ENCODE assay signal across 8 cellular contexts in genomic region chr19:53879145-53880037, GRCh38. TPM values are rescaled to one million over a fixed set of nuclear protein-coding genes. Genes with fewer than 3 reads are reported as not detected.
DNase-seq lines count a peak whose midpoint lies in the region; ATAC-seq and TF ChIP-seq lines count a peak whose summit lies in the region.

No MANE protein-coding gene starts in this region.

- CTCF ChIA-PET in HCT116 (lab: Charles Lee), result interaction anchor here (1.2 to 1.5 kb wide), 2 partner anchors 12 to 33 kb away, joined by 3 to 5 read pairs; partner anchors contain the start of gene MYADM

- ATAC-seq in HCT116, result peak; percentile 91

- TF ChIP-seq POLR2A in HCT116 (IDR thresholded peaks at IDR 0.05; ENCODE audit: borderline replicate concordance, extremely low read depth, insufficient read depth, insufficient read length), result no peak

- TF ChIP-seq CTCF in HCT116 (IDR thresholded peaks at IDR 0.05 in 2 of 3, conservative IDR thresholded peaks at IDR 0.05 in 1 of 3; ENCODE audit: borderline replicate concordance in 1 of 3, insufficient read depth in 1 of 3, low read depth in 2 of 3, low read length in 2 of 3) (no peak), WI38 (IDR thresholded peaks at IDR 0.05; ENCODE audit: low read depth, low read length) (no peak)

- H3K9me2 ChIP-seq in HCT116 (ENCODE audit: insufficient read depth), result no peaks in the 10 kb centered on the region

- H3K4me3 ChIP-seq in HCT116 (replicated peaks in 1 of 2; ENCODE audit: low read depth in 1 of 2, low read length in 2 of 2), result peak overlapping the region; percentile 32 to 48
- peak overlapping the region; percentile 67 for H3K4me3 ChIP-seq in WI38 (ENCODE audit: low read depth, low read length)
- H3K4me3 ChIP-seq in skin epidermis, result peak overlapping the region; percentile 29 to 45 (median 40)

- POLR2A ChIA-PET in HCT116 (lab: Charles Lee), result interaction anchor here (1.4 to 1.7 kb wide), 3 partner anchors 11 to 101 kb away, joined by 4 to 8 read pairs (median 6); partner anchors contain the start of gene MYADM

- TF ChIP-seq RAD21 in HCT116 (IDR thresholded peaks at IDR 0.05; ENCODE audit: low read depth), result no peak

- H3K4me1 ChIP-seq in HCT116 (ENCODE audit: control insufficient read depth in 1 of 2, insufficient read depth in 2 of 2, low read length in 2 of 2), result peaks cover 21 to 37% of the 10 kb centered on the region in 2 experiments

- H3K4me2 ChIP-seq in HCT116 (ENCODE audit: low read length), result peak overlapping the region; percentile 82

- no peaks in the 10 kb centered on the region for H3K9me3 ChIP-seq in HCT116 (ENCODE audit: control insufficient read depth in 1 of 2, insufficient read depth in 1 of 2, low read depth in 1 of 2, low read length in 2 of 2)

- H3K27ac ChIP-seq in HCT116 (ENCODE audit: low read depth, low read length) (peak overlapping the region; percentile 24; the same call in 1 of the 2 replicates), caudate nucleus (ENCODE audit: low read depth, low read length) (no peak overlapping the region), skin epidermis (peak overlapping the region in 1 of 21 experiments; percentile 50)

- peak; percentile 99 for DNase-seq in ELF-1 (ENCODE audit: low read depth, low spot score)
- DNase-seq in HCT116 (ENCODE audit: low read depth, low spot score), result no peak
- peak; percentile 89 for DNase-seq in NCI-H1092 treated with DMSO at 0.1 percent for 48 hours (lab: John Stamatoyannopoulos, UW)
- peak; percentile 45 to 98 (median 90) for DNase-seq in caudate nucleus (lab: John Stamatoyannopoulos, UW)
- DNase-seq in inferior parietal cortex (ENCODE audit: extremely low spot score), result peak; percentile 92
- DNase-seq in NCI-H2081 (lab: John Stamatoyannopoulos, UW), result no peak

- H3K27me3 ChIP-seq in HCT116 (ENCODE audit: insufficient read depth, low read length), result no peaks in the 10 kb centered on the region

- intact Hi-C loops in HCT116 (cut with micrococcal nuclease), result no loop called here

- peaks cover 6 to 8% of the 10 kb centered on the region in 2 experiments; a peak in 2 of 4 replicates for H3K36me3 ChIP-seq in HCT116 (ENCODE audit: control insufficient read depth in 1 of 2, insufficient read depth in 2 of 2, low read length in 2 of 2)

- no TSS peak for BruUV-seq in HCT116 (replicated peaks; lab: Mats Ljungman, UMichigan)

- H4K20me1 ChIP-seq in HCT116 (ENCODE audit: insufficient read depth), result no peaks in the 10 kb centered on the region

- RAD21 ChIA-PET in HCT116 (lab: Charles Lee; ENCODE audit: low non-redundant PET in 1 of 2, low total read pairs in 2 of 2, uncharacterized antibody in 2 of 2, unreplicated experiment in 2 of 2), result no interaction called here

- H3K79me2 ChIP-seq in HCT116 (ENCODE audit: insufficient read depth, low read length), result 0 out of 2 replicates have a peak, but pooled peaks cover under 1% of the 10 kb centered on the region

- H2AFZ ChIP-seq in HCT116 (ENCODE audit: low read depth, low read length, poor library complexity, severe bottlenecking), result peak overlapping the region; percentile 41

- no peak overlapping the region for H3K9ac ChIP-seq in HCT116 (ENCODE audit: low read length)

TF ChIP-seq in HCT116, 20 proteins besides CTCF, POLR2A, EP300 and RAD21:
- TF ChIP-seq SIN3A (IDR thresholded peaks at IDR 0.05; ENCODE audit: low read depth) (no peak), MAX (IDR thresholded peaks at IDR 0.05) (no peak), FOSL1 (IDR thresholded peaks at IDR 0.05; ENCODE audit: low read depth) (no peak), EGR1 (IDR thresholded peaks at IDR 0.05; ENCODE audit: low read depth) (no peak), REST (IDR thresholded peaks at IDR 0.05; ENCODE audit: low read depth) (no peak), ZNF274 (IDR thresholded peaks at IDR 0.05; ENCODE audit: low read depth, low read length) (no peak), ATF3 (IDR thresholded peaks at IDR 0.05) (no peak), JUND (IDR thresholded peaks at IDR 0.05) (no peak), SRF (IDR thresholded peaks at IDR 0.05; ENCODE audit: low read depth) (no peak), TCF7L2 (IDR thresholded peaks at IDR 0.05; ENCODE audit: borderline replicate concordance, extremely low read depth, insufficient read depth, insufficient read length) (no peak), ZFX (IDR thresholded peaks at IDR 0.05) (no peak), CEBPB (IDR thresholded peaks at IDR 0.05; ENCODE audit: low read depth) (no peak), YY1 (IDR thresholded peaks at IDR 0.05; ENCODE audit: extremely low read depth, insufficient replicate concordance, low read depth, low read length) (no peak), SP1 (IDR thresholded peaks at IDR 0.05; ENCODE audit: low read depth) (no peak), POLR2AphosphoS5 (IDR thresholded peaks at IDR 0.05; ENCODE audit: low read depth, low read length) (no peak), ELF1 (IDR thresholded peaks at IDR 0.05; ENCODE audit: borderline replicate concordance, low read depth) (no peak), EZH2phosphoT487 (IDR thresholded peaks at IDR 0.05; ENCODE audit: borderline replicate concordance) (no peak), CBX3 (IDR thresholded peaks at IDR 0.05; ENCODE audit: low read depth) (no peak)
- TF ChIP-seq, protein P1, sequence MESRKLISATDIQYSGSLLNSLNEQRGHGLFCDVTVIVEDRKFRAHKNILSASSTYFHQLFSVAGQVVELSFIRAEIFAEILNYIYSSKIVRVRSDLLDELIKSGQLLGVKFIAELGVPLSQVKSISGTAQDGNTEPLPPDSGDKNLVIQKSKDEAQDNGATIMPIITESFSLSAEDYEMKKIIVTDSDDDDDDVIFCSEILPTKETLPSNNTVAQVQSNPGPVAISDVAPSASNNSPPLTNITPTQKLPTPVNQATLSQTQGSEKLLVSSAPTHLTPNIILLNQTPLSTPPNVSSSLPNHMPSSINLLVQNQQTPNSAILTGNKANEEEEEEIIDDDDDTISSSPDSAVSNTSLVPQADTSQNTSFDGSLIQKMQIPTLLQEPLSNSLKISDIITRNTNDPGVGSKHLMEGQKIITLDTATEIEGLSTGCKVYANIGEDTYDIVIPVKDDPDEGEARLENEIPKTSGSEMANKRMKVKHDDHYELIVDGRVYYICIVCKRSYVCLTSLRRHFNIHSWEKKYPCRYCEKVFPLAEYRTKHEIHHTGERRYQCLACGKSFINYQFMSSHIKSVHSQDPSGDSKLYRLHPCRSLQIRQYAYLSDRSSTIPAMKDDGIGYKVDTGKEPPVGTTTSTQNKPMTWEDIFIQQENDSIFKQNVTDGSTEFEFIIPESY (IDR thresholded peaks at IDR 0.05; ENCODE audit: extremely low read depth, insufficient replicate concordance, low read length), result no peak

RNA-seq across cellular contexts. Expression of gene PRKCG, which starts 2.6 kb away (rescaled TPM):
- total RNA-seq in HCT116 (2021; ENCODE audit: unreplicated experiment), result 2.8 TPM
- 1.8 and 2.3 TPM in 2 replicates for polyA plus RNA-seq in HCT116 (2012)

RNA-seq across cellular contexts. Expression of gene MYADM, which starts 11.7 kb away (rescaled TPM):
- total RNA-seq in HCT116 (2021; ENCODE audit: unreplicated experiment), result 79.6 TPM
- polyA plus RNA-seq in HCT116 (2012), result 81.0 and 102 TPM in 2 replicates

RNA-seq across cellular contexts. Expression of gene CACNG7, which starts 29.7 kb away (rescaled TPM):
- total RNA-seq in HCT116 (2021; ENCODE audit: unreplicated experiment), result not detected
- 0.07 and 0.10 TPM in 2 replicates for polyA plus RNA-seq in HCT116 (2012)

RNA-seq across cellular contexts. Expression of gene NLRP12, which starts 55.3 kb away (rescaled TPM):
- total RNA-seq in HCT116 (2021; ENCODE audit: unreplicated experiment), result 0.25 TPM
- 0.26 and 0.29 TPM in 2 replicates for polyA plus RNA-seq in HCT116 (2012)

Comparison
In these comparisons a context has a peak if more than half of its experiments do, and no peak if none do; other contexts are left out.
1. DNase-seq: peak in ELF-1 (single experiment), NCI-H1092 treated with DMSO at 0.1 percent for 48 hours (single experiment), caudate nucleus (61 of 61) and inferior parietal cortex (single experiment); none in HCT116 (single experiment) and NCI-H2081 (0 of 2).
2. Peak in every context shown above with its lines, with median percentiles within 50 percentile points of each other: H3K4me3 ChIP-seq.